Comparison of ENCODE assay signal across 7 cellular contexts in the genomic region with DNA sequence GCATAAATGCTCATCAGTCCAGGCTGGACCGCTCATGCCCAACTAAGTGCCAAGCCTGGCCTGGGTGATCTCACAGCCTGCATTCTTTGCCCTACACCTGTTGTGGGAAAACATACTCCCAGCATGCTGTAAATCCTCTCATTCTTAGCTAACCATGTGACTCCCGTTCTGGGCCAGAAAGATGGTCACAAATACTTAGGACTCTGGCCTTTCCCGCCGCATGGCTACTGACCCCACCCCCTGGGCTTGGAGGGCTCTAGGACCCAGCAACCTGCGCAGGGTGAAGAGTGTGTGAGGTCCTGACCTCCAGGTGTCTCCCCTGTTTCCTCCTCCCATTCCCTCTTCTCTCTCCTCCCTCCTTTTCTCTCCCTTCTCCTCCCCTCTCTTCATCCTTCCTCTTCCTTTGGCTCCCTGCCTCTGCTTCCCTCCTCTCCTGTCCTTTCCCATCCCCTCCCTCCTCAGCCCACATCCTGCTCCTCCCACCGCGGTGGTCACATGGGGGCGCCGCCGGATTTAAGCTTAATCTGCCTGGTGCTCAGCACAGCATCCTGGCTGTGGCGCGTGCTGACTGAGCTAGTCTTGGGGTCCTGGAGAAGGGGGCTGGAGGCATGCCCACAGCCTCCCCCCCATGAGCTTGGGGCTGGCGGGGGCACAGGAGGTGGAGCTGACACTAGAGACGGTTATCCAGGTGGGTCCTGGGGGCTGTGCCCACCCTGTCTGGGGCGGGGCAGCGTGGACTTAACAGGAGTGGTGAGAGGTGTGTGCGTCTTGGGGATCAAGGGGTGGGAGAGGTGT. TPM values are rescaled to one million over a fixed set of nuclear protein-coding genes. Genes with fewer than 3 reads are reported as not detected.
DNase-seq lines count a peak whose midpoint lies in the region; ATAC-seq and TF ChIP-seq lines count a peak whose summit lies in the region.

CROCC (plus strand) TSS at position 541 of the 795 bp plus-strand sequence; CDS start at position 629, 88 bp downstream.

- H3K36me3 Mint-ChIP-seq in HFFc6 (ENCODE audit: low read depth): no peaks in the 10 kb centered on the region

- H3K27ac Mint-ChIP-seq in HFFc6: no peak within 1 kb of the TSS; the same call in 1 of the 2 replicates

- H3K4me3 Mint-ChIP-seq in HFFc6: no peak within 1 kb of the TSS

- no peaks in the 10 kb centered on the region for H3K9me3 ChIP-seq in NT2/D1 (ENCODE audit: insufficient read depth, low read length)
- H3K9me3 ChIP-seq in iPS-18a (ENCODE audit: control insufficient read depth, low read depth, low read length): no peaks in the 10 kb centered on the region
- no peaks in the 10 kb centered on the region for H3K9me3 ChIP-seq in spleen

- WGBS in spleen, 5 donors: 17 to 22% (median 18%) methylated on average over 17 of the region's 17 CpGs

- H3K27ac ChIP-seq in iPS-18a (ENCODE audit: low read length) (peak within 1 kb of the TSS; percentile 43), spleen (peak within 1 kb of the TSS in 1 of 8 donors; percentile 10)

- DNase-seq in HFFc6: no peak
- DNase-seq in NT2/D1 (ENCODE audit: low read depth, low spot score): peak; percentile 95
- DNase-seq in amniotic epithelial cell (ENCODE audit: low read depth): peak; percentile 57
- DNase-seq in spleen: peak; percentile 91
- DNase-seq in SW480 (ENCODE audit: low spot score): no peak

- H3K36me3 ChIP-seq in NT2/D1 (ENCODE audit: insufficient read depth, insufficient read length, low read length) (peaks cover 8% of the 10 kb centered on the region), iPS-18a (ENCODE audit: control insufficient read depth, low read depth, low read length) (no peaks in the 10 kb centered on the region), spleen (no peaks in the 10 kb centered on the region)

- H3K4me1 Mint-ChIP-seq in HFFc6 (ENCODE audit: low read depth): peaks cover 10% of the 10 kb centered on the region; the same call in 1 of the 2 replicates

- H3K4me3 ChIP-seq in NT2/D1 (ENCODE audit: insufficient read length, low read depth): peak within 1 kb of the TSS; percentile 77
- H3K4me3 ChIP-seq in iPS-18a (ENCODE audit: low read length): peak within 1 kb of the TSS; percentile 76
- H3K4me3 ChIP-seq in spleen: peak within 1 kb of the TSS in 2 of 8 donors; percentile 2 to 50

- H3K9ac ChIP-seq in NT2/D1 (ENCODE audit: insufficient read length, low read depth) (peak within 1 kb of the TSS; percentile 85), iPS-18a (ENCODE audit: low read length) (peak within 1 kb of the TSS; percentile 61)

- intact Hi-C loops in spleen (cut with DNase I; ENCODE audit: low total_unique reads): no loop called here

- ATAC-seq in HG03520 (IDR thresholded peaks at IDR 0.05; ENCODE audit: unreplicated experiment): no peak

- H3K9me3 Mint-ChIP-seq in HFFc6: no peaks in the 10 kb centered on the region

- H3K4me1 ChIP-seq in NT2/D1 (ENCODE audit: insufficient read depth, insufficient read length): peaks cover 25% of the 10 kb centered on the region
- H3K4me1 ChIP-seq in iPS-18a (ENCODE audit: control insufficient read depth, low read depth, low read length): peaks cover 21% of the 10 kb centered on the region
- H3K4me1 ChIP-seq in spleen: peaks cover 9 to 16% (median 13%) of the 10 kb centered on the region in 6 donors

- H3K27me3 Mint-ChIP-seq in HFFc6 (ENCODE audit: insufficient read depth): no peaks in the 10 kb centered on the region

- TF ChIP-seq CTCF in HFFc6 (IDR thresholded peaks at IDR 0.05): no peak
- TF ChIP-seq CTCF in spleen (IDR thresholded peaks at IDR 0.05 in 8 of 11, conservative IDR thresholded peaks at IDR 0.05 in 3 of 11): no peak

- no peak for TF ChIP-seq POLR2A in spleen (IDR thresholded peaks at IDR 0.05)

- H3K27me3 ChIP-seq in NT2/D1 (ENCODE audit: insufficient read depth, insufficient read length): no peaks in the 10 kb centered on the region
- no peaks in the 10 kb centered on the region for H3K27me3 ChIP-seq in iPS-18a (ENCODE audit: control insufficient read depth, insufficient read depth, low read length)
- H3K27me3 ChIP-seq in spleen (replicated peaks in 1 of 7): peaks cover 0 to 20% (median 0%) of the 10 kb centered on the region in 7 donors

RNA-seq across cellular contexts. Expression of gene CROCC, which starts in this region (rescaled TPM):
- total RNA-seq in HFFc6 (2021; fragmentation: NEBNext Ultra II Directional; extraction: Animal tissue kit (Norgen Biotek cat#: 25700)): 10 to 100 TPM; 10.3 to 14.6 (median 12.5) TPM
- 10 to 100 TPM; 19.0 to 41.9 (median 31.0) TPM for total RNA-seq in spleen
- 10 to 100 TPM; 14.5 to 55.4 (median 27.5) TPM for polyA plus RNA-seq in spleen

Comparison
In these comparisons a context has a peak if more than half of its experiments do, and no peak if none do; other contexts are left out.
1. DNase-seq: peak in NT2/D1 (single experiment), amniotic epithelial cell (single experiment) and spleen (single experiment); none in HFFc6 (single experiment) and SW480 (single experiment).